In genomic region chr3:53141468-53141840, GRCh38 we compare ENCODE assay signal across 23 cellular contexts. TPM values are rescaled to one million over a fixed set of nuclear protein-coding genes. Genes with fewer than 3 reads are reported as not detected.
DNase-seq lines count a peak whose midpoint lies in the region; ATAC-seq, FAIRE-seq and TF ChIP-seq lines count a peak whose summit lies in the region.
"Had no signal": no experiment of that assay in that cellular context is flagged by ENCODE, and none has a peak within 500 bp of the region (broad histone marks: within the 10 kb centered on the region; RNA-seq: fewer than 3 reads in every experiment).

No MANE protein-coding gene starts in this region.

- no peaks in the 10 kb centered on the region for H4K20me1 ChIP-seq in BLaER1

- in situ Hi-C loops in GM13977 (cut with MboI; ENCODE audit: low pct_unique_long_range_greater_than_20kb, low sequenced_read_pairs, unreplicated experiment) = no loop called here

- H3K9me3 ChIP-seq in BLaER1 = no peaks in the 10 kb centered on the region
- H3K9me3 ChIP-seq: MG63, SJSA1 had no signal

- H3K9ac ChIP-seq in BLaER1 = no peak overlapping the region

- H3K27ac Mint-ChIP-seq in activated T-helper 1 cell treated with anti-CD3 and anti-CD28 coated beads, Interleukin-12 subunit alpha, Interleukin-12 subunit beta, Interleukin-2, Interleukin-4 antibody, amounts not matched to agents 30 ng/mL and 10 ng/mL and 1 ng/mL, durations not matched to agents 14 hours and 24 hours and 36 hours = no peak overlapping the region

- no peaks in the 10 kb centered on the region for H3K9me3 Mint-ChIP-seq in activated T-helper 1 cell treated with anti-CD3 and anti-CD28 coated beads, Interleukin-12 subunit alpha, Interleukin-12 subunit beta, Interleukin-2, Interleukin-4 antibody, amounts not matched to agents 30 ng/mL and 10 ng/mL and 1 ng/mL, durations not matched to agents 14 hours and 24 hours and 36 hours

- no peak overlapping the region for H3K4me3 ChIP-seq in BLaER1
- H3K4me3 ChIP-seq: MG63, SJSA1 had no signal

- intact Hi-C loops in posterior vena cava (cut with DNase I) = loop anchor here in 1 of 2 donors (10.0 kb wide), 1 partner anchor 1847 kb away; no protein-coding TSS in a partner anchor
- intact Hi-C loops in activated T-helper 1 cell treated with anti-CD3 and anti-CD28 coated beads, Interleukin-12 subunit alpha, Interleukin-12 subunit beta, Interleukin-2, Interleukin-4 antibody, amounts not matched to agents 30 ng/mL and 10 ng/mL and 1 ng/mL, durations not matched to agents 14 hours and 24 hours and 36 hours (cut with micrococcal nuclease) = no loop called here

- TF ChIP-seq CTCF in GM13977 (IDR thresholded peaks at IDR 0.05; ENCODE audit: extremely low read depth, insufficient read depth, missing control alignments) (no peak), VCaP (conservative IDR thresholded peaks at IDR 0.05) (no peak)

- H3K27me3 ChIP-seq in BLaER1 = no peaks in the 10 kb centered on the region
- H3K27me3 ChIP-seq: MG63, SJSA1 had no signal

- peaks cover 19% of the 10 kb centered on the region for H3K4me1 ChIP-seq in BLaER1

- no peak overlapping the region for H3K4me3 Mint-ChIP-seq in activated T-helper 1 cell treated with anti-CD3 and anti-CD28 coated beads, Interleukin-12 subunit alpha, Interleukin-12 subunit beta, Interleukin-2, Interleukin-4 antibody, amounts not matched to agents 30 ng/mL and 10 ng/mL and 1 ng/mL, durations not matched to agents 14 hours and 24 hours and 36 hours

- no peaks in the 10 kb centered on the region for H3K36me3 Mint-ChIP-seq in activated T-helper 1 cell treated with anti-CD3 and anti-CD28 coated beads, Interleukin-12 subunit alpha, Interleukin-12 subunit beta, Interleukin-2, Interleukin-4 antibody, amounts not matched to agents 30 ng/mL and 10 ng/mL and 1 ng/mL, durations not matched to agents 14 hours and 24 hours and 36 hours (ENCODE audit: low read depth)

- peak; percentile 1 for DNase-seq in GM13977 (ENCODE audit: low spot score)
- DNase-seq in posterior vena cava (ENCODE audit: low spot score) = peak; percentile 56
- DNase-seq in activated T-helper 1 cell treated with anti-CD3 and anti-CD28 coated beads, Interleukin-12 subunit alpha, Interleukin-12 subunit beta, Interleukin-2, Interleukin-4 antibody, amounts not matched to agents 30 ng/mL and 10 ng/mL and 1 ng/mL, durations not matched to agents 14 hours and 24 hours and 36 hours (ENCODE audit: low spot score) = no peak
- DNase-seq in frontal cortex (ENCODE audit: low spot score in 2 of 2) = no peak
- DNase-seq: DMS153, GOT3, KBM-7, MG63, NCI-H1092, NCI-H1417 treated with DMSO at 0.1 percent for 48 hours, NCI-H1694 treated with DMSO at 0.1 percent for 48 hours, NCI-H2081 treated with DMSO at 0.1 percent for 48 hours, NCI-H2171, NCI-H510A, Right ventricle myocardium superior, RPMI8226 had no signal

- no peak for FAIRE-seq in frontal cortex (lab: Jason Lieb, UNC)
- FAIRE-seq: A204.1, HTR-8/SVneo had no signal

- H3K4me2 ChIP-seq in BLaER1 = peak overlapping the region; percentile 52

- no peaks in the 10 kb centered on the region for H3K27me3 Mint-ChIP-seq in activated T-helper 1 cell treated with anti-CD3 and anti-CD28 coated beads, Interleukin-12 subunit alpha, Interleukin-12 subunit beta, Interleukin-2, Interleukin-4 antibody, amounts not matched to agents 30 ng/mL and 10 ng/mL and 1 ng/mL, durations not matched to agents 14 hours and 24 hours and 36 hours (ENCODE audit: insufficient read depth)

- no peak overlapping the region for H3K27ac ChIP-seq in BLaER1
- H3K27ac ChIP-seq in VCaP = peak overlapping the region; percentile 99; the same call in 1 of the 2 replicates
- H3K27ac ChIP-seq: C4-2B, SJSA1 had no signal

- H3K36me3 ChIP-seq in BLaER1 = no peaks in the 10 kb centered on the region
- H3K36me3 ChIP-seq: MG63, SJSA1 had no signal

- no peak for ATAC-seq in HG03442 (IDR thresholded peaks at IDR 0.05; ENCODE audit: unreplicated experiment)

- H3K4me1 Mint-ChIP-seq in activated T-helper 1 cell treated with anti-CD3 and anti-CD28 coated beads, Interleukin-12 subunit alpha, Interleukin-12 subunit beta, Interleukin-2, Interleukin-4 antibody, amounts not matched to agents 30 ng/mL and 10 ng/mL and 1 ng/mL, durations not matched to agents 14 hours and 24 hours and 36 hours (ENCODE audit: low read depth) = no peaks in the 10 kb centered on the region

RNA-seq across cellular contexts. Expression of gene RFT1, which starts 11.2 kb away (rescaled TPM):
- 10 to 100 TPM; 13.6 to 15.7 TPM for total RNA-seq in posterior vena cava
- 44.9 and 46.2 TPM in 2 replicates for total RNA-seq in activated T-helper 1 cell treated with anti-CD3 and anti-CD28 coated beads, Interleukin-12 subunit alpha, Interleukin-12 subunit beta, Interleukin-2, Interleukin-4 antibody, amounts not matched to agents 30 ng/mL and 10 ng/mL and 1 ng/mL, durations not matched to agents 14 hours and 24 hours and 36 hours
- total RNA-seq in frontal cortex = 6.1 TPM

RNA-seq across cellular contexts. Expression of gene PRKCD, which starts 19.6 kb away (rescaled TPM):
- total RNA-seq in posterior vena cava (10 to 100 TPM; 34.1 to 36.3 TPM), frontal cortex (0.82 TPM)
- 24.8 and 28.0 TPM in 2 replicates for total RNA-seq in activated T-helper 1 cell treated with anti-CD3 and anti-CD28 coated beads, Interleukin-12 subunit alpha, Interleukin-12 subunit beta, Interleukin-2, Interleukin-4 antibody, amounts not matched to agents 30 ng/mL and 10 ng/mL and 1 ng/mL, durations not matched to agents 14 hours and 24 hours and 36 hours

Comparison
In these comparisons a context has a peak if more than half of its experiments do, and no peak if none do; other contexts are left out.
1. DNase-seq: peak in GM13977 (single experiment) and posterior vena cava (single experiment); none in activated T-helper 1 cell treated with anti-CD3 and anti-CD28 coated beads, Interleukin-12 subunit alpha, Interleukin-12 subunit beta, Interleukin-2, Interleukin-4 antibody, amounts not matched to agents 30 ng/mL and 10 ng/mL and 1 ng/mL, durations not matched to agents 14 hours and 24 hours and 36 hours (single experiment) and frontal cortex (0 of 2).
2. RNA of gene PRKCD, which starts 19.6 kb away (total RNA-seq): 34.1 to 36.3 TPM in posterior vena cava and 24.8 to 28.0 TPM in activated T-helper 1 cell treated with anti-CD3 and anti-CD28 coated beads, Interleukin-12 subunit alpha, Interleukin-12 subunit beta, Interleukin-2, Interleukin-4 antibody, amounts not matched to agents 30 ng/mL and 10 ng/mL and 1 ng/mL, durations not matched to agents 14 hours and 24 hours and 36 hours; 0.82 TPM in frontal cortex (single experiment); every median in the first group is over 10 times any median in the second.